Comparison of ENCODE assay signal across 13 cellular contexts in genomic region chr1:208587110-208587509, GRCh38.
DNase-seq lines count a peak whose midpoint lies in the region; ATAC-seq and TF ChIP-seq lines count a peak whose summit lies in the region.
"Had no signal": no experiment of that assay in that cellular context is flagged by ENCODE, and none has a peak within 500 bp of the region (broad histone marks: within the 10 kb centered on the region; RNA-seq: fewer than 3 reads in every experiment).

No MANE protein-coding gene starts in this region.

- H3K27ac Mint-ChIP-seq in activated T-helper 2 cell treated with anti-CD3 and anti-CD28 coated beads, Interferon-gamma antibody, Interleukin-2, Interleukin-4, amounts not matched to agents 10 μg/mL and 5 μg/mL and 100 μg/mL, durations not matched to agents 14 hours and 24 hours and 36 hours: no peak overlapping the region
- H3K27ac Mint-ChIP-seq in mesothelial cell of epicardium: no peak overlapping the region

- intact Hi-C loops in activated T-helper 2 cell treated with anti-CD3 and anti-CD28 coated beads, Interferon-gamma antibody, Interleukin-2, Interleukin-4, amounts not matched to agents 10 μg/mL and 5 μg/mL and 100 μg/mL, durations not matched to agents 14 hours and 24 hours and 36 hours (cut with micrococcal nuclease): no loop called here

- TF ChIP-seq CTCF in mesothelial cell of epicardium (IDR thresholded peaks at IDR 0.05; ENCODE audit: unreplicated experiment): no peak

- no peaks in the 10 kb centered on the region for H3K36me3 Mint-ChIP-seq in activated T-helper 2 cell treated with anti-CD3 and anti-CD28 coated beads, Interferon-gamma antibody, Interleukin-2, Interleukin-4, amounts not matched to agents 10 μg/mL and 5 μg/mL and 100 μg/mL, durations not matched to agents 14 hours and 24 hours and 36 hours (ENCODE audit: low read depth)
- H3K36me3 Mint-ChIP-seq in mesothelial cell of epicardium: no peaks in the 10 kb centered on the region

- peak; percentile 96 for ATAC-seq in GM18519 (IDR thresholded peaks at IDR 0.05; ENCODE audit: low FRiP score, unreplicated experiment)
- ATAC-seq in GM19468 (IDR thresholded peaks at IDR 0.05; ENCODE audit: extremely low read depth, unreplicated experiment): peak; percentile 49
- peak; percentile 95 for ATAC-seq in HG02884 (IDR thresholded peaks at IDR 0.05; ENCODE audit: unreplicated experiment)
- peak; percentile 95 for ATAC-seq in HG03521 (IDR thresholded peaks at IDR 0.05; ENCODE audit: unreplicated experiment)

- no peaks in the 10 kb centered on the region for H3K9me3 Mint-ChIP-seq in activated T-helper 2 cell treated with anti-CD3 and anti-CD28 coated beads, Interferon-gamma antibody, Interleukin-2, Interleukin-4, amounts not matched to agents 10 μg/mL and 5 μg/mL and 100 μg/mL, durations not matched to agents 14 hours and 24 hours and 36 hours
- H3K9me3 Mint-ChIP-seq in mesothelial cell of epicardium: no peaks in the 10 kb centered on the region
- H3K9me3 Mint-ChIP-seq: neural crest cell had no signal

- no peak for DNase-seq in activated T-helper 2 cell treated with anti-CD3 and anti-CD28 coated beads, Interferon-gamma antibody, Interleukin-2, Interleukin-4, amounts not matched to agents 10 μg/mL and 5 μg/mL and 100 μg/mL, durations not matched to agents 14 hours and 24 hours and 36 hours (ENCODE audit: low spot score)
- no peak for DNase-seq in mesothelial cell of epicardium (ENCODE audit: low spot score in 2 of 2, unreplicated experiment in 2 of 2)
- DNase-seq in anterior cingulate cortex (lab: John Stamatoyannopoulos, UW): no peak
- no peak for DNase-seq in SW480 (ENCODE audit: low spot score)
- DNase-seq: activated T-cell treated with anti-CD3 and anti-CD28 coated beads, Interleukin-2, amount 50 U/mL, for 1 hour; Karpas-422; left ventricle myocardium inferior; Right ventricle myocardium superior had no signal

- peaks cover 2% of the 10 kb centered on the region for H3K27me3 Mint-ChIP-seq in activated T-helper 2 cell treated with anti-CD3 and anti-CD28 coated beads, Interferon-gamma antibody, Interleukin-2, Interleukin-4, amounts not matched to agents 10 μg/mL and 5 μg/mL and 100 μg/mL, durations not matched to agents 14 hours and 24 hours and 36 hours (ENCODE audit: low read depth)
- peaks cover 3% of the 10 kb centered on the region for H3K27me3 Mint-ChIP-seq in mesothelial cell of epicardium (ENCODE audit: low read depth)

- no peak overlapping the region for H3K4me3 Mint-ChIP-seq in activated T-helper 2 cell treated with anti-CD3 and anti-CD28 coated beads, Interferon-gamma antibody, Interleukin-2, Interleukin-4, amounts not matched to agents 10 μg/mL and 5 μg/mL and 100 μg/mL, durations not matched to agents 14 hours and 24 hours and 36 hours (ENCODE audit: low read depth)
- H3K4me3 Mint-ChIP-seq in mesothelial cell of epicardium: no peak overlapping the region
- H3K4me3 Mint-ChIP-seq: neural crest cell had no signal

- H3K4me1 Mint-ChIP-seq in activated T-helper 2 cell treated with anti-CD3 and anti-CD28 coated beads, Interferon-gamma antibody, Interleukin-2, Interleukin-4, amounts not matched to agents 10 μg/mL and 5 μg/mL and 100 μg/mL, durations not matched to agents 14 hours and 24 hours and 36 hours (ENCODE audit: low read depth): no peaks in the 10 kb centered on the region
- H3K4me1 Mint-ChIP-seq in mesothelial cell of epicardium: no peaks in the 10 kb centered on the region
